9 cellular contexts compared by ENCODE assay signal in genomic region chr22:31945971-31946680, GRCh38. TPM values are rescaled to one million over a fixed set of nuclear protein-coding genes. Genes with fewer than 3 reads are reported as not detected.
DNase-seq lines count a peak whose midpoint lies in the region; ATAC-seq, FAIRE-seq and TF ChIP-seq lines count a peak whose summit lies in the region.
"Had no signal": no experiment of that assay in that cellular context is flagged by ENCODE, and none has a peak within 500 bp of the region (broad histone marks: within the 10 kb centered on the region; RNA-seq: fewer than 3 reads in every experiment).

No MANE protein-coding gene starts in this region.

- H3K4me3 ChIP-seq in BLaER1 (peak overlapping the region; percentile 96), MM.1S (ENCODE audit: low read length) (peak overlapping the region; percentile 82), dorsolateral prefrontal cortex (peak overlapping the region; percentile 56 to 99 (median 91))
- peak overlapping the region; percentile 87 for H3K4me3 ChIP-seq in naive thymus-derived CD4-positive, alpha-beta T cell (ENCODE audit: low read length)

- POLR2A ChIA-PET in naive thymus-derived CD4-positive, alpha-beta T cell (lab: Charles Lee) = interaction anchor here (2.1 to 3.0 kb wide), 2 partner anchors 10 to 284 kb away, joined by 14 read pairs; partner anchors contain the start of gene PISD

- H3K27me3 Mint-ChIP-seq in naive thymus-derived CD4-positive, alpha-beta T cell = no peaks in the 10 kb centered on the region

- no peak for ATAC-seq in naive thymus-derived CD4-positive, alpha-beta T cell
- ATAC-seq in GM21360 (IDR thresholded peaks at IDR 0.05; ENCODE audit: unreplicated experiment) = no peak

- peaks cover 7 to 39% (median 15%) of the 10 kb centered on the region in 7 donors for H3K4me1 Mint-ChIP-seq in naive thymus-derived CD4-positive, alpha-beta T cell

- no peaks in the 10 kb centered on the region for H3K9me3 Mint-ChIP-seq in naive thymus-derived CD4-positive, alpha-beta T cell
- H3K9me3 Mint-ChIP-seq: neural crest cell had no signal

- peaks cover 62% of the 10 kb centered on the region for H4K20me1 ChIP-seq in BLaER1
- peaks cover 7% of the 10 kb centered on the region for H4K20me1 ChIP-seq in MM.1S (ENCODE audit: insufficient read depth, low read length)

- H3K9me3 ChIP-seq in BLaER1 (no peaks in the 10 kb centered on the region), MM.1S (replicated peaks; ENCODE audit: insufficient read depth, low read length) (no peaks in the 10 kb centered on the region)
- no peaks in the 10 kb centered on the region for H3K9me3 ChIP-seq in naive thymus-derived CD4-positive, alpha-beta T cell (ENCODE audit: control insufficient read depth in 2 of 3, low read length in 3 of 3)

- no peak for FAIRE-seq in RCC 7860 (lab: Jason Lieb, UNC)

- DNase-seq in MM.1S = no peak
- peak in 2 of 10 donors; percentile 11 to 36 for DNase-seq in dorsolateral prefrontal cortex
- peak in 2 of 9 donors; percentile 4 for DNase-seq in naive thymus-derived CD4-positive, alpha-beta T cell
- DNase-seq in NCI-H1048 (lab: John Stamatoyannopoulos, UW) = no peak
- DNase-seq in RCC 7860 (ENCODE audit: low spot score) = no peak
- DNase-seq in stimulated activated CD4-positive, alpha-beta T cell treated with anti-CD3 and anti-CD28 coated beads, Interleukin-12 subunit alpha, Interleukin-12 subunit beta, amount 100 ng/mL, for 4 hours = no peak

- H3K79me2 ChIP-seq in MM.1S (ENCODE audit: low read length) = peaks cover 64% of the 10 kb centered on the region

- no peak overlapping the region for H2AFZ ChIP-seq in MM.1S (ENCODE audit: low read length)

- H3K36me3 ChIP-seq in BLaER1 = peaks cover 42% of the 10 kb centered on the region
- H3K36me3 ChIP-seq in MM.1S (replicated peaks; ENCODE audit: insufficient read depth, low read length) = peaks cover 5% of the 10 kb centered on the region; the same call in 1 of the 2 replicates
- H3K36me3 ChIP-seq in naive thymus-derived CD4-positive, alpha-beta T cell (ENCODE audit: control insufficient read depth in 2 of 3, insufficient read depth in 3 of 3, low read length in 3 of 3) = no peaks in the 10 kb centered on the region

- H3K36me3 Mint-ChIP-seq in naive thymus-derived CD4-positive, alpha-beta T cell = peaks cover 0 to 16% (median 0%) of the 10 kb centered on the region in 5 donors

- peaks cover 48% of the 10 kb centered on the region for H3K4me1 ChIP-seq in BLaER1
- peaks cover 14% of the 10 kb centered on the region for H3K4me1 ChIP-seq in MM.1S (ENCODE audit: low read length)
- H3K4me1 ChIP-seq in naive thymus-derived CD4-positive, alpha-beta T cell (ENCODE audit: control insufficient read depth in 2 of 2, insufficient read depth in 2 of 2, low read length in 2 of 2) = peaks cover 18 to 21% of the 10 kb centered on the region in 2 donors

- no peaks in the 10 kb centered on the region for H3K9me2 ChIP-seq in MM.1S (replicated peaks; ENCODE audit: insufficient read depth, low read length)

- H3F3A ChIP-seq in MM.1S (ENCODE audit: insufficient read depth, low read length) = peaks cover 9% of the 10 kb centered on the region

- H3K27ac ChIP-seq in BLaER1 (peak overlapping the region; percentile 98), MM.1S (ENCODE audit: low read length) (peak overlapping the region; percentile 56; the same call in 1 of the 2 replicates), dorsolateral prefrontal cortex (peak overlapping the region; percentile 46 to 100 (median 99))
- peak overlapping the region; percentile 76 for H3K27ac ChIP-seq in naive thymus-derived CD4-positive, alpha-beta T cell (ENCODE audit: low read depth, low read length)

- H3K9ac ChIP-seq in BLaER1 (peak overlapping the region; percentile 99), MM.1S (ENCODE audit: low read length) (peak overlapping the region; percentile 85)

- H3K4me2 ChIP-seq in BLaER1 (peak overlapping the region; percentile 92), MM.1S (ENCODE audit: low read depth, low read length) (peak overlapping the region; percentile 65)

- H3K27me3 ChIP-seq in BLaER1 = no peaks in the 10 kb centered on the region
- no peaks in the 10 kb centered on the region for H3K27me3 ChIP-seq in MM.1S (replicated peaks; ENCODE audit: insufficient read depth, low read length)
- no peaks in the 10 kb centered on the region for H3K27me3 ChIP-seq in dorsolateral prefrontal cortex
- H3K27me3 ChIP-seq in naive thymus-derived CD4-positive, alpha-beta T cell (ENCODE audit: control insufficient read depth in 2 of 2, insufficient read depth in 2 of 2, low read length in 2 of 2) = no peaks in the 10 kb centered on the region

- TF ChIP-seq CTCF in MM.1S (IDR thresholded peaks at IDR 0.05; ENCODE audit: low read length) (no peak), dorsolateral prefrontal cortex (IDR thresholded peaks at IDR 0.05 in 54 of 56, conservative IDR thresholded peaks at IDR 0.05 in 2 of 56; ENCODE audit: low read depth in 1 of 56, partially characterized antibody in 56 of 56) (peak in 1 of 56 donors; percentile 14)

- CTCF ChIA-PET in naive thymus-derived CD4-positive, alpha-beta T cell (lab: Charles Lee) = interaction anchor here (0.6 to 1.5 kb wide), 6 partner anchors 10 to 280 kb away, joined by 3 to 7 read pairs (median 4); no protein-coding TSS in a partner anchor

- no peak overlapping the region for H3K4me3 Mint-ChIP-seq in naive thymus-derived CD4-positive, alpha-beta T cell

- H3K27ac Mint-ChIP-seq in naive thymus-derived CD4-positive, alpha-beta T cell = no peak overlapping the region

- intact Hi-C loops in dorsolateral prefrontal cortex (cut with DNase I) = loop anchor here (2.0 to 10.0 kb wide), 6 partner anchors 51 to 529 kb away; partner anchors contain the start of genes PISD (in 2 of the 2) and FBXO7 (in 1 of the 2)
- intact Hi-C loops in naive thymus-derived CD4-positive, alpha-beta T cell (cut with micrococcal nuclease) = loop anchor here (1.0 to 10.0 kb wide), 9 partner anchors 25 to 599 kb away; partner anchors contain the start of genes SFI1 (in 2 of the 2), DRG1 (in 1 of the 2), PATZ1 (in 1 of the 2) and RTCB (in 1 of the 2)

RNA-seq across cellular contexts. Expression of gene YWHAH, which starts 1.8 kb away (rescaled TPM):
- total RNA-seq in dorsolateral prefrontal cortex = 1,000 to 10,000 TPM in 48 of 120 experiments, 100 to 1,000 TPM in 72; 191 to 1,478 (median 946) TPM
- 100 to 1,000 TPM in 1 of 5 experiments, 10 to 100 TPM in 4; 11.7 to 130 (median 17.1) TPM for total RNA-seq in naive thymus-derived CD4-positive, alpha-beta T cell
- 10 to 100 TPM; 11.7 to 22.4 TPM for polyA plus RNA-seq in naive thymus-derived CD4-positive, alpha-beta T cell
